8 cellular contexts compared by ENCODE assay signal in the genomic region with DNA sequence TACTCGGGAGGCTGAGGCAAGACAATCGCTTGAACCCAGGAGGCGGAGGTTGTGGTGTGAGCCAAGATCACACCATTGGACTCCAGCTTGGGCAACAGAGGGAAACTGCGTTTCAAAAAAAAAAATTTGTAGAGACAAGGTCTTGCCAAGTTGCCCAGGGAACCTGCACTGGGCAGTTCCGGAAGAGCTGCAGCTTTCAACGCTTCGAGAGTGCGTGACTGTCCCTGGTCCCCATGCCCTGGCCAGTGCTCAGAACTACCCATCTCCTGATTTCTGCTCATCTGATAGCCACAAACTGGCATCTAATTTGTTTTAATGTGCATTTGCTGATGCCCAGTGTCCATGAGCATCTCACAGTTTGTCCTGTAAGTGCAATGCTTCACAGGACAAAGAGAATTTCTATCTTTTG. TPM values are rescaled to one million over a fixed set of nuclear protein-coding genes. Genes with fewer than 3 reads are reported as not detected.
DNase-seq lines count a peak whose midpoint lies in the region; ATAC-seq and TF ChIP-seq lines count a peak whose summit lies in the region.

No MANE protein-coding gene starts in this region.

- DNase-seq in ELF-1 (ENCODE audit: low read depth, low spot score) (peak; percentile 76), dermis blood vessel endothelial cell (peak; percentile 55), COLO668 (lab: John Stamatoyannopoulos, UW; ENCODE audit: unreplicated experiment) (no peak), H4 (ENCODE audit: low spot score) (no peak), COLO829 (ENCODE audit: low spot score) (no peak)
- DNase-seq in naive thymus-derived CD4-positive, alpha-beta T cell = no peak

- no peaks in the 10 kb centered on the region for H3K27me3 ChIP-seq in OCI-LY1 (ENCODE audit: insufficient read depth, low read length)
- H3K27me3 ChIP-seq in naive thymus-derived CD4-positive, alpha-beta T cell (ENCODE audit: control insufficient read depth in 2 of 2, insufficient read depth in 2 of 2, low read length in 2 of 2) = no peaks in the 10 kb centered on the region

- peak overlapping the region; percentile 91 to 100 (median 98) for H3K4me3 Mint-ChIP-seq in naive thymus-derived CD4-positive, alpha-beta T cell

- no peaks in the 10 kb centered on the region for H3K9me3 ChIP-seq in OCI-LY1 (ENCODE audit: low read length)
- H3K9me3 ChIP-seq in naive thymus-derived CD4-positive, alpha-beta T cell (ENCODE audit: control insufficient read depth in 2 of 3, low read length in 3 of 3) = no peaks in the 10 kb centered on the region

- H3K4me1 Mint-ChIP-seq in naive thymus-derived CD4-positive, alpha-beta T cell = peaks cover 22 to 40% (median 35%) of the 10 kb centered on the region in 7 donors

- intact Hi-C loops in naive thymus-derived CD4-positive, alpha-beta T cell (cut with micrococcal nuclease) = no loop called here

- no peak for TF ChIP-seq CTCF in OCI-LY1 (IDR thresholded peaks at IDR 0.05; ENCODE audit: low read length)

- no peak overlapping the region for H2AFZ ChIP-seq in OCI-LY1 (ENCODE audit: low read length)

- peaks cover 6% of the 10 kb centered on the region; the same call in 1 of the 2 replicates for H3K79me2 ChIP-seq in OCI-LY1 (ENCODE audit: insufficient read depth, low read length)

- peaks cover 31% of the 10 kb centered on the region for H3F3A ChIP-seq in OCI-LY1 (ENCODE audit: insufficient read depth, low read length)

- H3K9ac ChIP-seq in OCI-LY1 (ENCODE audit: low read length) = no peak overlapping the region

- peaks cover 32% of the 10 kb centered on the region for H3K4me1 ChIP-seq in OCI-LY1 (ENCODE audit: insufficient read depth, low read length, severe bottlenecking)
- peaks cover 12 to 16% of the 10 kb centered on the region in 2 donors for H3K4me1 ChIP-seq in naive thymus-derived CD4-positive, alpha-beta T cell (ENCODE audit: control insufficient read depth in 2 of 2, insufficient read depth in 2 of 2, low read length in 2 of 2)

- peak overlapping the region; percentile 78; the same call in 1 of the 2 replicates for H3K4me2 ChIP-seq in OCI-LY1 (ENCODE audit: low read length)

- H3K27me3 Mint-ChIP-seq in naive thymus-derived CD4-positive, alpha-beta T cell = peaks cover 0 to 18% (median 0%) of the 10 kb centered on the region in 5 donors

- peak overlapping the region; percentile 99 for H3K4me3 ChIP-seq in OCI-LY1 (ENCODE audit: low read depth, low read length, poor library complexity, severe bottlenecking)
- peak overlapping the region; percentile 77 for H3K4me3 ChIP-seq in naive thymus-derived CD4-positive, alpha-beta T cell (ENCODE audit: low read length)

- H3K27ac Mint-ChIP-seq in naive thymus-derived CD4-positive, alpha-beta T cell = peak overlapping the region; percentile 92 to 99 (median 95)

- no peak for ATAC-seq in naive thymus-derived CD4-positive, alpha-beta T cell
- no peak for ATAC-seq in HG02840 (IDR thresholded peaks at IDR 0.05; ENCODE audit: low FRiP score, unreplicated experiment)

- no peaks in the 10 kb centered on the region for H4K20me1 ChIP-seq in OCI-LY1 (ENCODE audit: insufficient read depth, low read length)

- peaks cover 10 to 41% (median 34%) of the 10 kb centered on the region in 5 donors for H3K36me3 Mint-ChIP-seq in naive thymus-derived CD4-positive, alpha-beta T cell

- H3K36me3 ChIP-seq in OCI-LY1 (ENCODE audit: insufficient read depth, low read length) = peaks cover 42% of the 10 kb centered on the region
- H3K36me3 ChIP-seq in naive thymus-derived CD4-positive, alpha-beta T cell (ENCODE audit: control insufficient read depth in 2 of 3, insufficient read depth in 3 of 3, low read length in 3 of 3) = peaks cover 19 to 34% (median 22%) of the 10 kb centered on the region in 3 experiments

- H3K9me2 ChIP-seq in OCI-LY1 (ENCODE audit: low read depth, low read length) = no peaks in the 10 kb centered on the region

- peaks cover 0 to 19% (median 0%) of the 10 kb centered on the region in 11 donors for H3K9me3 Mint-ChIP-seq in naive thymus-derived CD4-positive, alpha-beta T cell

- POLR2A ChIA-PET in naive thymus-derived CD4-positive, alpha-beta T cell (lab: Charles Lee) = interaction anchor here (0.7 to 7.5 kb wide), 17 partner anchors 8 to 1511 kb away, joined by 3 to 65 read pairs (median 5); a partner anchor contains a TSS

- CTCF ChIA-PET in naive thymus-derived CD4-positive, alpha-beta T cell (lab: Charles Lee) = interaction anchor here (1.3 kb wide), 1 partner anchor 10 kb away, joined by 4 read pairs; no protein-coding TSS in a partner anchor

- H3K27ac ChIP-seq in OCI-LY1 (ENCODE audit: low read depth, low read length, poor library complexity, severe bottlenecking) = peak overlapping the region; percentile 35
- peak overlapping the region; percentile 68 for H3K27ac ChIP-seq in naive thymus-derived CD4-positive, alpha-beta T cell (ENCODE audit: low read depth, low read length)

RNA-seq across cellular contexts. Expression of a gene that starts 4.0 kb away (rescaled TPM):
- total RNA-seq in dermis blood vessel endothelial cell = 6,291 and 7,288 TPM in 2 replicates
- 1,000 to 10,000 TPM in 4 of 5 experiments, 100 to 1,000 TPM in 1; 971 to 4,639 (median 1,185) TPM for total RNA-seq in naive thymus-derived CD4-positive, alpha-beta T cell
- polyA plus RNA-seq in naive thymus-derived CD4-positive, alpha-beta T cell = 1,000 to 10,000 TPM; 1,098 to 1,433 TPM
- total RNA-seq in H4 (2014; rRNA removed; shearing (Covaris generic)) = 1,105 and 1,576 TPM in 2 replicates

RNA-seq across cellular contexts. Expression of a gene that starts 19.5 kb away (rescaled TPM):
- 0.42 and 1.0 TPM in 2 replicates for total RNA-seq in dermis blood vessel endothelial cell
- total RNA-seq in naive thymus-derived CD4-positive, alpha-beta T cell = 1 to 10 TPM in 2 of 5 experiments, under 1 TPM in 3; 0.56 to 1.6 (median 0.70) TPM
- not detected for polyA plus RNA-seq in naive thymus-derived CD4-positive, alpha-beta T cell
- 0.27 TPM in 1 of 2 replicates, not detected in the other for total RNA-seq in H4 (2014; rRNA removed; shearing (Covaris generic))

RNA-seq across cellular contexts. Expression of a gene that starts 43.5 kb away (rescaled TPM):
- 26.0 and 27.1 TPM in 2 replicates for total RNA-seq in dermis blood vessel endothelial cell
- 10 to 100 TPM; 28.8 to 57.0 (median 43.6) TPM for total RNA-seq in naive thymus-derived CD4-positive, alpha-beta T cell
- polyA plus RNA-seq in naive thymus-derived CD4-positive, alpha-beta T cell = 10 to 100 TPM in 1 of 2 donors, 1 to 10 TPM in 1; 9.0 to 20.1 TPM
- total RNA-seq in H4 (2014; rRNA removed; shearing (Covaris generic)) = 6.6 and 7.4 TPM in 2 replicates

Comparison
In these comparisons a context has a peak if more than half of its experiments do, and no peak if none do; other contexts are left out.
1. DNase-seq: peak in ELF-1 (single experiment) and dermis blood vessel endothelial cell (single experiment); none in naive thymus-derived CD4-positive, alpha-beta T cell (0 of 9), COLO668 (single experiment), H4 (single experiment) and COLO829 (single experiment).